ENCODE assay signal across 33 cellular contexts in the genomic region with DNA sequence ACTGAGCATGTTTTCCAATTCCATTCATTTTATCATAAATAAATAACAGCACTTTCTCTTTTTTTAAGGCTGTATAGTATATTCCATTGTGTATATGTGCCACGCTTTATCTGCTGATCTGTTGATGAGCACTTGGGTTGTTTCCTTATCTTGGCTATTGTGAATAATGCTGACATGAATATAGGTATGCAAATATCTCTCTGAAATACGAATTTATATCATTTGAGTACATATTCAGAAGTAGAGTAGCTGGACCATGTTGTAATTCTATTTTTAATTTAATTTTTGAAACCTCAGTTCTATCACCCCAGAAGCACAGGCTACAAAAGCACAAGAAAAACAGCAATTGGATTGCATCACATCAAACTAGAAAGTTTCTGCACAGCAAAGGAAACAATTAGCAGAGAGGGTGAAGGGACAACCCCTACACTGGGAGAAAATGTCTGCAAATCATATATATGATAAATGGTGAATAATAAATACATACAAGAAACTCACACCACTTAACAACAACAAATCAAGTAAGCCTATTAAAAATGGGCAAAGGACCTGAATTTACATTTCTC. TPM values are rescaled to one million over a fixed set of nuclear protein-coding genes. Genes with fewer than 3 reads are reported as not detected.
"Had no signal": no experiment of that assay in that cellular context is flagged by ENCODE, and none has a peak within 500 bp of the region (broad histone marks: within the 10 kb centered on the region; RNA-seq: fewer than 3 reads in every experiment).

No MANE protein-coding gene starts in this region.

- H3K4me3 ChIP-seq: neural progenitor cell, ovary, psoas muscle, skin epidermis, smooth muscle cell, spleen, stomach, thoracic aorta, thyroid gland, tibial nerve, upper lobe of left lung, vagina had no signal

- H3K36me3 ChIP-seq: neural progenitor cell, ovary, spleen, stomach, thoracic aorta, thyroid gland, tibial nerve, upper lobe of left lung, vagina had no signal

- H2AFZ ChIP-seq: neural progenitor cell, parathyroid adenoma had no signal

- H3K4me2 ChIP-seq: neural progenitor cell, smooth muscle cell had no signal

- ATAC-seq: naive thymus-derived CD4-positive, alpha-beta T cell; natural killer cell; psoas muscle; right cardiac atrium; sciatic nerve; stimulated activated effector memory CD8-positive, alpha-beta T cell treated with anti-CD3 and anti-CD28 coated beads, Interleukin-12 subunit alpha, Interleukin-12 subunit beta, amount 100 ng/mL, for 72 hours; stimulated activated naive B cell treated with anti-CD40 and anti-IgM and Interleukin-4, amounts not matched to agents 10 μg/mL and 1 μg/mL and 100 μg/mL, for 72 hours had no signal

- H3K9me3 ChIP-seq: ovary, psoas muscle, spleen, stomach, thoracic aorta, thyroid gland, tibial nerve, upper lobe of left lung, vagina had no signal

- H3K79me2 ChIP-seq: parathyroid adenoma had no signal

- FAIRE-seq: urothelium cell line had no signal

- H3K27me3 ChIP-seq: neural progenitor cell, ovary, spleen, stomach, thyroid gland, tibial nerve, upper lobe of left lung, vagina had no signal

- DNase-seq: naive thymus-derived CD4-positive, alpha-beta T cell; natural killer cell; occipital lobe; ovary; posterior cingulate gyrus; psoas muscle; right cardiac atrium; spleen; stimulated activated CD4-positive, alpha-beta T cell treated with anti-CD3 and anti-CD28 coated beads, Interleukin-12 subunit alpha, Interleukin-12 subunit beta, amount 100 ng/mL, for 4 hours; stimulated activated CD4-positive, alpha-beta T cell treated with anti-CD3 and anti-CD28 coated beads, Interleukin-1b, Interleukin-23, amount 100 ng/mL, for 48 hours; stimulated activated CD4-positive, alpha-beta T cell treated with anti-CD3 and anti-CD28 coated beads, Interleukin-4, amount 100 ng/mL, for 1 hour; stimulated activated CD4-positive, alpha-beta T cell treated with anti-CD3 and anti-CD28 coated beads, Interleukin-4, amount 100 ng/mL, for 4 hours; stimulated activated naive B cell treated with anti-CD40 and anti-IgM and Interleukin-4, amounts not matched to agents 10 μg/mL and 1 μg/mL and 100 μg/mL, for 72 hours; stimulated activated naive CD4-positive, alpha-beta T cell treated with Interleukin-2 at 50 U/mL for 16 hours; stomach; thyroid gland; upper lobe of left lung had no signal

- H3K9ac ChIP-seq: neural progenitor cell, parathyroid adenoma had no signal

- H3K27ac ChIP-seq: neural progenitor cell, ovary, parathyroid adenoma, psoas muscle, skin epidermis, spleen, stomach, thoracic aorta, thyroid gland, tibial nerve, upper lobe of left lung, vagina had no signal

- H3K4me1 ChIP-seq: neural progenitor cell, parathyroid adenoma, psoas muscle, spleen, stomach, thyroid gland, tibial nerve, upper lobe of left lung, vagina had no signal

RNA-seq across cellular contexts. Expression of a gene that starts 43.4 kb away (rescaled TPM):
- total RNA-seq: naive thymus-derived CD4-positive, alpha-beta T cell; natural killer cell; occipital lobe; osteoblast; ovary; progenitor cell of endocrine pancreas; psoas muscle; right cardiac atrium; sciatic nerve; smooth muscle cell; spleen; stomach; subcutaneous adipose tissue; temporal lobe; thoracic aorta; thyroid gland; tibial nerve; upper lobe of left lung; ureter; vagina had no signal
- polyA plus RNA-seq: neural cell, ovary, psoas muscle, right cardiac atrium, smooth muscle cell, stomach had no signal
